ENCODE assay signal across 15 cellular contexts in the genomic region with DNA sequence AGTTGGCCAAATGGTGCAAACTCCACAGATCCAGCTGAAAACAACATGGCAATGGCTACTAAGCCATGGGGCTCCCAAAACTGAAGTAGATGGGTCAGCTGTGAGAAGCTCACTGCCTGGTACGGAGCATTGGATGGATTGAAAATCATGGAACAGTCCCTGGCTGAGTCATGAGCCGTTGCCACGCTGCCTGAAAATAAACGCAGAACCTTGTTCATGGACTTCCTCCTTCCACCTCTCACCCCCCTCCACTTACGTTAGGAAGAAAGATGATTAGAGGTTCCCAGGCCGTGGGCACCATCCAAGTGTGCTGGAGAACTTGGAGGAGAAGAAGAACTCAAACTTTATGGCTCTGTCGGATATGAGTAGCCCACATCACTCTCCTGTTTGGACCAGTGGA. TPM values are rescaled to one million over a fixed set of nuclear protein-coding genes. Genes with fewer than 3 reads are reported as not detected.
"Had no signal": no experiment of that assay in that cellular context is flagged by ENCODE, and none has a peak within 500 bp of the region (broad histone marks: within the 10 kb centered on the region; RNA-seq: fewer than 3 reads in every experiment).

No MANE protein-coding gene starts in this region.

- FAIRE-seq: colon had no signal

- DNase-seq: activated CD4-positive, alpha-beta T cell treated with anti-CD3 and anti-CD28 coated beads, Interleukin-2, amount 10 ng/mL, durations not matched to agents 24 days and 14 days; activated naive CD4-positive, alpha-beta T cell; effector CD4-positive, alpha-beta T cell; gastrocnemius medialis; islet precursor cell; occipital lobe; spleen; stimulated activated CD4-positive, alpha-beta T cell treated with anti-CD3 and anti-CD28 coated beads, Interleukin-1b, Interleukin-23, amount 100 ng/mL, for 48 hours; stimulated activated naive B cell treated with anti-CD40 and anti-IgM and Interleukin-4, amounts not matched to agents 10 μg/mL and 1 μg/mL and 100 μg/mL, for 72 hours had no signal

- ATAC-seq: gastrocnemius medialis; left lobe of liver; sciatic nerve; stimulated activated naive B cell treated with anti-CD40 and anti-IgM and Interleukin-4, amounts not matched to agents 10 μg/mL and 1 μg/mL and 100 μg/mL, for 72 hours; WTC11 had no signal

RNA-seq across cellular contexts. Expression of a gene that starts 37.2 kb away (rescaled TPM):
- total RNA-seq: fibroblast of lung, occipital lobe had no signal

RNA-seq across cellular contexts. Expression of a gene that starts 42.8 kb away (rescaled TPM):
- total RNA-seq: activated CD4-positive, alpha-beta T cell treated with anti-CD3 and anti-CD28 coated beads, Interleukin-2, amount 10 ng/mL, durations not matched to agents 24 days and 14 days; activated T-helper 1 cell treated with anti-CD3 and anti-CD28 coated beads, Interleukin-12 subunit alpha, Interleukin-12 subunit beta, Interleukin-2, Interleukin-4 antibody, amounts not matched to agents 30 ng/mL and 10 ng/mL and 1 ng/mL, durations not matched to agents 14 hours and 24 hours and 36 hours; fibroblast of lung; left lobe of liver; occipital lobe; WTC11 had no signal
